ENCODE assay signal across 18 cellular contexts in genomic region chr9:136385015-136385414, GRCh38. TPM values are rescaled to one million over a fixed set of nuclear protein-coding genes. Genes with fewer than 3 reads are reported as not detected.
DNase-seq lines count a peak whose midpoint lies in the region; ATAC-seq and TF ChIP-seq lines count a peak whose summit lies in the region.
"Had no signal": no experiment of that assay in that cellular context is flagged by ENCODE, and none has a peak within 500 bp of the region (broad histone marks: within the 10 kb centered on the region; RNA-seq: fewer than 3 reads in every experiment).

No MANE protein-coding gene starts in this region.

- DNase-seq in activated CD4-positive, alpha-beta T cell treated with anti-CD3 and anti-CD28 coated beads for 36 hours, result peak; percentile 68
- no peak for DNase-seq in activated CD4-positive, alpha-beta T cell treated with anti-CD3 and anti-CD28 coated beads for 1 hour
- DNase-seq in OCI-M1 (lab: John Stamatoyannopoulos, UW), result peak; percentile 3
- DNase-seq in activated T-cell treated with anti-CD3 and anti-CD28 coated beads, Interleukin-2, amount 50 U/mL, for 72 hours, result peak; percentile 37 to 38
- DNase-seq in natural killer cell, result no peak
- DNase-seq in left ventricle myocardium inferior, result no peak
- DNase-seq in HEK293T (ENCODE audit: extremely low spot score), result no peak
- DNase-seq: 8988T; activated naive CD4-positive, alpha-beta T cell treated with anti-CD3 and anti-CD28 coated beads, Interleukin-2, amount 50 U/mL, for 16 hours; effector CD8-positive, alpha-beta T cell; HFFc6; left colon; SK-N-SH; substantia nigra had no signal

- peaks cover 14% of the 10 kb centered on the region for H3K4me1 ChIP-seq in left ventricle myocardium inferior

- no peak overlapping the region for H3K27ac Mint-ChIP-seq in activated CD4-positive, alpha-beta T cell treated with anti-CD3 and anti-CD28 coated beads for 36 hours
- H3K27ac Mint-ChIP-seq in activated T-cell treated with anti-CD3 and anti-CD28 coated beads, Interleukin-2, amount 50 U/mL, for 72 hours, result peak overlapping the region; percentile 74
- no peak overlapping the region for H3K27ac Mint-ChIP-seq in natural killer cell
- H3K27ac Mint-ChIP-seq: HFFc6 had no signal

- H3K27me3 Mint-ChIP-seq in activated CD4-positive, alpha-beta T cell treated with anti-CD3 and anti-CD28 coated beads for 36 hours, result no peaks in the 10 kb centered on the region
- H3K27me3 Mint-ChIP-seq in activated T-cell treated with anti-CD3 and anti-CD28 coated beads, Interleukin-2, amount 50 U/mL, for 72 hours (ENCODE audit: low read depth), result no peaks in the 10 kb centered on the region
- H3K27me3 Mint-ChIP-seq in natural killer cell (ENCODE audit: low read depth in 2 of 2), result no peaks in the 10 kb centered on the region

- H3K27ac ChIP-seq in left ventricle myocardium inferior (replicated peaks), result no peak overlapping the region
- H3K27ac ChIP-seq: cardiac muscle cell had no signal

- TF ChIP-seq CTCF in natural killer cell (IDR thresholded peaks at IDR 0.05) (no peak), left ventricle myocardium inferior (IDR thresholded peaks at IDR 0.05; ENCODE audit: borderline replicate concordance) (no peak)

- CTCF ChIA-PET in activated CD4-positive, alpha-beta T cell treated with anti-CD3 and anti-CD28 coated beads for 36 hours (lab: Charles Lee), result interaction anchor here (0.6 kb wide), 1 partner anchor 288 kb away, joined by 4 read pairs; no protein-coding TSS in a partner anchor
- CTCF ChIA-PET in HEK293T (lab: Yijun Ruan, JAX), result interaction anchor here (0.6 to 1.1 kb wide), 2 partner anchors 16 to 246 kb away, joined by 3 to 6 read pairs; no protein-coding TSS in a partner anchor

- H3K36me3 Mint-ChIP-seq in activated CD4-positive, alpha-beta T cell treated with anti-CD3 and anti-CD28 coated beads for 36 hours (ENCODE audit: low read depth), result peaks cover 59% of the 10 kb centered on the region
- peaks cover 8 to 18% of the 10 kb centered on the region in 2 donors for H3K36me3 Mint-ChIP-seq in activated T-cell treated with anti-CD3 and anti-CD28 coated beads, Interleukin-2, amount 50 U/mL, for 72 hours (ENCODE audit: insufficient read depth in 2 of 2)
- H3K36me3 Mint-ChIP-seq in natural killer cell, result peaks cover 13% of the 10 kb centered on the region

- peaks cover 87% of the 10 kb centered on the region for H3K36me3 ChIP-seq in left ventricle myocardium inferior

- intact Hi-C loops in activated CD4-positive, alpha-beta T cell treated with anti-CD3 and anti-CD28 coated beads for 36 hours (cut with DNase I, micrococcal nuclease), result loop anchor here (1.0 to 2.0 kb wide), 2 partner anchors 14 to 15 kb away; partner anchors contain the start of gene SNAPC4 (in 1 of the 2)
- intact Hi-C loops in natural killer cell (cut with micrococcal nuclease) (no loop called here), left ventricle myocardium inferior (cut with micrococcal nuclease) (no loop called here)

- H3K9me3 Mint-ChIP-seq in activated CD4-positive, alpha-beta T cell treated with anti-CD3 and anti-CD28 coated beads for 36 hours (ENCODE audit: low read depth), result no peaks in the 10 kb centered on the region
- no peaks in the 10 kb centered on the region for H3K9me3 Mint-ChIP-seq in activated T-cell treated with anti-CD3 and anti-CD28 coated beads, Interleukin-2, amount 50 U/mL, for 72 hours
- no peaks in the 10 kb centered on the region for H3K9me3 Mint-ChIP-seq in natural killer cell
- H3K9me3 Mint-ChIP-seq: HFFc6 had no signal

- peak; percentile 84 for ATAC-seq in activated CD4-positive, alpha-beta T cell treated with anti-CD3 and anti-CD28 coated beads for 36 hours
- peak; percentile 83 for ATAC-seq in activated T-cell treated with anti-CD3 and anti-CD28 coated beads, Interleukin-2, amount 50 U/mL, for 72 hours (replicated peaks in 1 of 2)
- peak in 2 of 3 donors; percentile 26 to 82 for ATAC-seq in natural killer cell
- no peak for ATAC-seq in HG03457 (IDR thresholded peaks at IDR 0.05; ENCODE audit: unreplicated experiment)
- ATAC-seq: K562, left colon had no signal

- no peaks in the 10 kb centered on the region for H3K9me3 ChIP-seq in left ventricle myocardium inferior (replicated peaks)
- H3K9me3 ChIP-seq: SK-N-SH had no signal

- no peak overlapping the region for H3K4me3 ChIP-seq in left ventricle myocardium inferior
- H3K4me3 ChIP-seq: cardiac muscle cell, K562, smooth muscle cell had no signal

- H3K4me1 Mint-ChIP-seq in activated CD4-positive, alpha-beta T cell treated with anti-CD3 and anti-CD28 coated beads for 36 hours, result peaks cover 18% of the 10 kb centered on the region
- H3K4me1 Mint-ChIP-seq in activated T-cell treated with anti-CD3 and anti-CD28 coated beads, Interleukin-2, amount 50 U/mL, for 72 hours (ENCODE audit: low read depth), result peaks cover 17% of the 10 kb centered on the region
- peaks cover 13 to 16% of the 10 kb centered on the region in 2 donors for H3K4me1 Mint-ChIP-seq in natural killer cell

- no peak overlapping the region for H3K4me3 Mint-ChIP-seq in activated CD4-positive, alpha-beta T cell treated with anti-CD3 and anti-CD28 coated beads for 36 hours
- peak overlapping the region in 1 of 2 donors; percentile 54 for H3K4me3 Mint-ChIP-seq in activated T-cell treated with anti-CD3 and anti-CD28 coated beads, Interleukin-2, amount 50 U/mL, for 72 hours
- no peak overlapping the region for H3K4me3 Mint-ChIP-seq in natural killer cell
- H3K4me3 Mint-ChIP-seq: HFFc6 had no signal

- POLR2A ChIA-PET in activated CD4-positive, alpha-beta T cell treated with anti-CD3 and anti-CD28 coated beads for 36 hours (lab: Charles Lee), result interaction anchor here (0.6 kb wide), 1 partner anchor 22 kb away, joined by 3 read pairs; no protein-coding TSS in a partner anchor
- POLR2A ChIA-PET in HEK293T (lab: Yijun Ruan, JAX), result no interaction called here

- H3K27me3 ChIP-seq in left ventricle myocardium inferior (ENCODE audit: low read depth), result no peaks in the 10 kb centered on the region
- H3K27me3 ChIP-seq: cardiac muscle cell had no signal

TF ChIP-seq in HEK293T, 16 proteins besides CTCF, POLR2A, EP300 and RAD21:
- TF ChIP-seq HDGF (IDR thresholded peaks at IDR 0.05; ENCODE audit: borderline replicate concordance) (no peak), L3MBTL2 (conservative IDR thresholded peaks at IDR 0.05) (no peak), FOXM1 (IDR thresholded peaks at IDR 0.05; ENCODE audit: borderline replicate concordance) (no peak), FOXK2 (IDR thresholded peaks at IDR 0.05) (no peak), TARDBP (IDR thresholded peaks at IDR 0.05) (no peak), NFRKB (IDR thresholded peaks at IDR 0.05) (no peak), SP1 (IDR thresholded peaks at IDR 0.05) (no peak), ELF4 (IDR thresholded peaks at IDR 0.05) (no peak), PKNOX1 (IDR thresholded peaks at IDR 0.05) (no peak), SUZ12 (IDR thresholded peaks at IDR 0.05) (no peak), BHLHE40 (IDR thresholded peaks at IDR 0.05; ENCODE audit: borderline replicate concordance) (no peak), ZNF384 (IDR thresholded peaks at IDR 0.05) (no peak), ARNT (IDR thresholded peaks at IDR 0.05) (no peak), LEF1 (IDR thresholded peaks at IDR 0.05; ENCODE audit: borderline replicate concordance) (no peak), FOXA1 (IDR thresholded peaks at IDR 0.05) (no peak), CTBP1 (IDR thresholded peaks at IDR 0.05; ENCODE audit: borderline replicate concordance) (no peak)

RNA-seq across cellular contexts. Expression of gene CARD9, which starts 11.5 kb away (rescaled TPM):
- 1 to 10 TPM in 1 of 2 experiments, under 1 TPM in 1; 0.98 to 1.1 TPM for total RNA-seq in activated CD4-positive, alpha-beta T cell treated with anti-CD3 and anti-CD28 coated beads for 36 hours
- total RNA-seq in activated T-cell treated with anti-CD3 and anti-CD28 coated beads, Interleukin-2, amount 50 U/mL, for 72 hours, result 1 to 10 TPM; 1.2 to 1.6 TPM
- total RNA-seq in natural killer cell (1 to 10 TPM; 1.6 to 4.2 (median 4.0) TPM), left ventricle myocardium inferior (1.2 TPM)

RNA-seq across cellular contexts. Expression of gene SNAPC4, which starts 15.0 kb away (rescaled TPM):
- 10 to 100 TPM; 12.4 to 16.8 TPM for total RNA-seq in activated CD4-positive, alpha-beta T cell treated with anti-CD3 and anti-CD28 coated beads for 36 hours
- 10 to 100 TPM; 10.9 to 14.3 TPM for total RNA-seq in activated T-cell treated with anti-CD3 and anti-CD28 coated beads, Interleukin-2, amount 50 U/mL, for 72 hours
- total RNA-seq in natural killer cell (10 to 100 TPM in 1 of 3 donors, 1 to 10 TPM in 2; 9.0 to 11.3 (median 9.4) TPM), left ventricle myocardium inferior (5.2 TPM)

RNA-seq across cellular contexts. Expression of gene DNLZ, which starts 21.5 kb away (rescaled TPM):
- 10 to 100 TPM; 11.7 to 12.8 TPM for total RNA-seq in activated CD4-positive, alpha-beta T cell treated with anti-CD3 and anti-CD28 coated beads for 36 hours
- total RNA-seq in activated T-cell treated with anti-CD3 and anti-CD28 coated beads, Interleukin-2, amount 50 U/mL, for 72 hours, result 10 to 100 TPM; 10.8 to 14.4 TPM
- total RNA-seq in natural killer cell (10 to 100 TPM; 24.6 to 34.8 (median 28.9) TPM), left ventricle myocardium inferior (37.6 TPM)

RNA-seq across cellular contexts. Expression of gene ENTR1, which starts 25.4 kb away (rescaled TPM):
- 10 to 100 TPM; 57.2 to 67.7 TPM for total RNA-seq in activated CD4-positive, alpha-beta T cell treated with anti-CD3 and anti-CD28 coated beads for 36 hours
- 10 to 100 TPM; 47.2 to 70.6 TPM for total RNA-seq in activated T-cell treated with anti-CD3 and anti-CD28 coated beads, Interleukin-2, amount 50 U/mL, for 72 hours
- total RNA-seq in natural killer cell (10 to 100 TPM; 38.7 to 62.3 (median 41.6) TPM), left ventricle myocardium inferior (20.1 TPM)

RNA-seq across cellular contexts. Expression of gene PMPCA, which starts 25.4 kb away (rescaled TPM):
- 100 to 1,000 TPM in 1 of 2 experiments, 10 to 100 TPM in 1; 88.0 to 113 TPM for total RNA-seq in activated CD4-positive, alpha-beta T cell treated with anti-CD3 and anti-CD28 coated beads for 36 hours
- total RNA-seq in activated T-cell treated with anti-CD3 and anti-CD28 coated beads, Interleukin-2, amount 50 U/mL, for 72 hours, result 10 to 100 TPM; 61.9 to 62.7 TPM
- 10 to 100 TPM; 78.3 to 84.8 (median 79.3) TPM for total RNA-seq in natural killer cell
- 80.9 TPM for total RNA-seq in left ventricle myocardium inferior

Comparison
In these comparisons a context has a peak if more than half of its experiments do, and no peak if none do; other contexts are left out.
1. DNase-seq: peak in activated CD4-positive, alpha-beta T cell treated with anti-CD3 and anti-CD28 coated beads for 36 hours (single experiment), OCI-M1 (single experiment) and activated T-cell treated with anti-CD3 and anti-CD28 coated beads, Interleukin-2, amount 50 U/mL, for 72 hours (2 of 2); none in activated CD4-positive, alpha-beta T cell treated with anti-CD3 and anti-CD28 coated beads for 1 hour (single experiment), natural killer cell (single experiment), left ventricle myocardium inferior (single experiment) and HEK293T (single experiment).
2. intact Hi-C loops: an anchor here in activated CD4-positive, alpha-beta T cell treated with anti-CD3 and anti-CD28 coated beads for 36 hours (1.0 to 2.0 kb wide); none called in natural killer cell and left ventricle myocardium inferior.